ENCODE assay signal across 14 cellular contexts in the genomic region with DNA sequence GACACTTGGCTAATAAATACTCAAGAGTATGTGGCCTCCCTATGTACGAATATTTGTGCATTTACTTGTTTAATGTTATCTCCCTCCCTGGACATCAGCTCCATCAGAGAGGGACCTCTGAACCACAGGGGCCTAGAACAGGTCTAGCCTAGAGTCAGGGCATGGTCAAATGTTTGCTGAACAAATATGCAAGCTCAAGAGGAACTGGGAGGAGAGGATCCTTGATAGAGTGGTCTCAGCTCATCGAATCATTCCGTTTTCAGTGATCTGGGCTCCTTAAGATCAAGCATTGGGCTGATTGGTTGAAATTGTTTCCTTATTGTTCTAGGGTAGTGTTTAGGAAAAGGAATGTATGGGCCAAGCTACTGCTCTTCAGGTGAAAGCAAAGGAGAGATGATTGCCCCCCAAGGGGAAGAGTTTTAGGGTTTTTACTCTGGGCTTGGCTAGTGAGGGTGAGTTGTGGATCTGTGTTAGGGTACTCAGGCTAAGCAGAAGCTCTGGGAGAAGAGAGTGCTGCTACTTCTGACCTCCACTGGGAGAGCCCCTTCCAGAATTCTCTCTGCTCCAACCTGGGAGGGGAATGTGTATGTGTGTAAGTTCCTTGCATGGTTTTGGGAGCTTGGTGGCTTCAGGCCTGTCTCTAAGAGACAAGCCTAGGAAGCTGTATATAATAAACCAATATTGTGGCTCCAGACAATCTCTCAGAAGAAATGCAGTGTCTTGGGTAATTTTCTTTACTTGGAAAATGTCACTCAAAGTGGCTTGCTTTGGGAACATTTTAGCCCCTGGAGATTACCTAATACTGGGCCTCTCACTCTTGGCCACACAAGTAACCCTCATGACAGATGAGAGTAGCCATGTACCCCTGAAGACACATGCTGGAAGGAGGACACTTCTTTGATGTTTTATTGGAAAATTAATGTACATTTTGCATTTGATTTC.
DNase-seq lines count a peak whose midpoint lies in the region; ATAC-seq and TF ChIP-seq lines count a peak whose summit lies in the region.
"Had no signal": no experiment of that assay in that cellular context is flagged by ENCODE, and none has a peak within 500 bp of the region (broad histone marks: within the 10 kb centered on the region; RNA-seq: fewer than 3 reads in every experiment).

No MANE protein-coding gene starts in this region.

- peaks cover 6% of the 10 kb centered on the region for H3K4me1 Mint-ChIP-seq in activated B cell treated with CpG ODN at 0.5 μM for 24 hours
- peaks cover 0 to 4% (median 0%) of the 10 kb centered on the region in 3 donors for H3K4me1 Mint-ChIP-seq in CD8-positive, alpha-beta memory T cell

- H3K9me3 Mint-ChIP-seq in activated B cell treated with CpG ODN at 0.5 μM for 24 hours, result peaks cover 9% of the 10 kb centered on the region
- peaks cover 0 to 8% (median 4%) of the 10 kb centered on the region in 5 donors for H3K9me3 Mint-ChIP-seq in CD8-positive, alpha-beta memory T cell

- no peaks in the 10 kb centered on the region for H3K27me3 ChIP-seq in CD8-positive, alpha-beta memory T cell (ENCODE audit: insufficient read depth, low read length, poor library complexity, severe bottlenecking)
- H3K27me3 ChIP-seq in BE2C, result no peaks in the 10 kb centered on the region

- CTCF ChIA-PET in activated B cell treated with CpG ODN at 0.5 μM for 24 hours (lab: Charles Lee), result no interaction called here
- CTCF ChIA-PET in CD8-positive, alpha-beta memory T cell (lab: Charles Lee), result no interaction called here

- no peaks in the 10 kb centered on the region for H3K36me3 Mint-ChIP-seq in activated B cell treated with CpG ODN at 0.5 μM for 24 hours (ENCODE audit: low read depth)
- H3K36me3 Mint-ChIP-seq in CD8-positive, alpha-beta memory T cell, result no peaks in the 10 kb centered on the region
- H3K36me3 Mint-ChIP-seq: CD4-positive, CD25-positive, alpha-beta regulatory T cell had no signal

- intact Hi-C loops in activated B cell treated with CpG ODN at 0.5 μM for 24 hours (cut with micrococcal nuclease) (no loop called here), mucosa of descending colon (cut with DNase I, micrococcal nuclease) (no loop called here)

- peak; percentile 29 for ATAC-seq in GM18502 (IDR thresholded peaks at IDR 0.05; ENCODE audit: poor library complexity, unreplicated experiment)
- peak; percentile 12 for ATAC-seq in GM19463 (IDR thresholded peaks at IDR 0.05; ENCODE audit: unreplicated experiment)
- ATAC-seq in HG02981 (IDR thresholded peaks at IDR 0.05; ENCODE audit: unreplicated experiment), result peak; percentile 17
- peak; percentile 18 for ATAC-seq in activated B cell treated with CpG ODN at 0.5 μM for 24 hours (ENCODE audit: low read depth)
- ATAC-seq in mucosa of descending colon, result no peak

- no peaks in the 10 kb centered on the region for H3K36me3 ChIP-seq in CD8-positive, alpha-beta memory T cell (ENCODE audit: insufficient read depth, low read length)
- H3K36me3 ChIP-seq in BE2C, result no peaks in the 10 kb centered on the region
- H3K36me3 ChIP-seq in mucosa of descending colon (ENCODE audit: low read depth), result no peaks in the 10 kb centered on the region
- H3K36me3 ChIP-seq: neutrophil had no signal

- DNase-seq in activated B cell treated with CpG ODN at 0.5 μM for 24 hours, result no peak
- no peak for DNase-seq in NCI-H2029 (lab: John Stamatoyannopoulos, UW)
- no peak for DNase-seq in CD8-positive, alpha-beta memory T cell
- no peak for DNase-seq in BE2C
- no peak for DNase-seq in mucosa of descending colon
- DNase-seq: activated T-cell treated with anti-CD3 and anti-CD28 coated beads, Interleukin-2, amount 50 U/mL, for 4 hours; effector memory CD4-positive, alpha-beta T cell; NCI-H1092 treated with DMSO at 0.1 percent for 48 hours had no signal

- POLR2A ChIA-PET in activated B cell treated with CpG ODN at 0.5 μM for 24 hours (lab: Charles Lee), result no interaction called here
- POLR2A ChIA-PET in CD8-positive, alpha-beta memory T cell (lab: Charles Lee), result no interaction called here

- H3K4me3 Mint-ChIP-seq in activated B cell treated with CpG ODN at 0.5 μM for 24 hours, result no peak overlapping the region
- H3K4me3 Mint-ChIP-seq in CD8-positive, alpha-beta memory T cell, result no peak overlapping the region
- H3K4me3 Mint-ChIP-seq: activated T-cell treated with anti-CD3 and anti-CD28 coated beads, Interleukin-2, amount 50 U/mL, for 4 hours; CD4-positive, CD25-positive, alpha-beta regulatory T cell had no signal

- TF ChIP-seq CTCF in activated B cell treated with CpG ODN at 0.5 μM for 24 hours (IDR thresholded peaks at IDR 0.05) (no peak), BE2C (IDR thresholded peaks at IDR 0.05; ENCODE audit: low read depth, low read length) (no peak), mucosa of descending colon (IDR thresholded peaks at IDR 0.05) (no peak)

- no peak overlapping the region for H3K27ac ChIP-seq in CD8-positive, alpha-beta memory T cell (ENCODE audit: low read depth, low read length)
- H3K27ac ChIP-seq: neutrophil, SK-N-MC had no signal

- no peaks in the 10 kb centered on the region for H3K9me3 ChIP-seq in CD8-positive, alpha-beta memory T cell (ENCODE audit: low read length)
- no peaks in the 10 kb centered on the region for H3K9me3 ChIP-seq in BE2C
- no peaks in the 10 kb centered on the region for H3K9me3 ChIP-seq in mucosa of descending colon
- H3K9me3 ChIP-seq: neutrophil had no signal

- no peaks in the 10 kb centered on the region for H3K4me1 ChIP-seq in CD8-positive, alpha-beta memory T cell (ENCODE audit: insufficient read depth, low read length)
- H3K4me1 ChIP-seq in BE2C, result no peaks in the 10 kb centered on the region
- no peaks in the 10 kb centered on the region for H3K4me1 ChIP-seq in mucosa of descending colon (ENCODE audit: low read depth)

- H3K4me3 ChIP-seq in CD8-positive, alpha-beta memory T cell (ENCODE audit: low read length), result no peak overlapping the region
- H3K4me3 ChIP-seq in BE2C (ENCODE audit: low read depth, low read length) (no peak overlapping the region), mucosa of descending colon (no peak overlapping the region)
- H3K4me3 ChIP-seq: SK-N-MC had no signal

- no peaks in the 10 kb centered on the region for H3K27me3 Mint-ChIP-seq in activated B cell treated with CpG ODN at 0.5 μM for 24 hours
- peaks cover 0 to 2% of the 10 kb centered on the region in 2 donors for H3K27me3 Mint-ChIP-seq in CD8-positive, alpha-beta memory T cell

- no peak overlapping the region for H3K27ac Mint-ChIP-seq in activated B cell treated with CpG ODN at 0.5 μM for 24 hours
- no peak overlapping the region for H3K27ac Mint-ChIP-seq in CD8-positive, alpha-beta memory T cell
- H3K27ac Mint-ChIP-seq: CD4-positive, CD25-positive, alpha-beta regulatory T cell had no signal
